In the genomic region with DNA sequence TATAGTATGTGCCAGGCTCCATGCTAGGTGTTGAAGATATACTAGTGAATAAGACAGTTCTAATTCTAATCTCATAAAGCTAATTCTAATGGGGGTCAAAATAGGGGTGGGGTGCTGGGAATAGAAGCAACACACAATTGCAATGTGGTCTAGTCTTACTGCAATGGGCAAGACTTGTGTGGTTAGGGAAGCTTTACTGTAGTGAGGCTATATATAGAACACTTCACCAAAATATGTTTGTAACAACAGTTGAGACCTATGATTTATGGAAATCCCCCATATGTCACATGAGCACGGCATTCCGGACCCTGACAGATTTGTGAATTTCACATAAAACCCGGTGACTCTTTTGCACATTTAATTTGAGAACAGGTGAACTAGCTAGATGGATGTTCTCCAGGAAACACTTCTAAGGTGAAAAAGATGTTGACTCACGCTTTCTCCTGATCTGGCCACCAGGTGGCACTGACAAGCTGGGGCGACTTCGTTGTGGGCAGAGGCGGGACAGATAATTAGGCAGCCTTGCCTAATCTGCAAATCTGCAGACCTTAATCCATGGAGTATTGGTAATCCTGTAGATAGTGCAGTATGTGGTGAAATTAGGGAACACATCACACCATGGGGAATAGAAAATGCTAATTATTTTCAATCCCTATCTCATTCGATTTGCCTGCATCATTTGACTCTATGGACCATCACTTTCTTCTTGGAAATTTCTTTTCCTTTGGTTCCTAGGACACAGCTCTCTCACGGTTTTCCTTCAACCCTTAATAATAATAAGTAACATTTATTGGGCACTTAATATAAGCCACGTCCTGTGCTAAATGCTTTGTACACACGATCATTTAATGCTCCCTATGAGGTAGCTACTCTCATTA, we compare ENCODE assay signal across 8 cellular contexts. TPM values are rescaled to one million over a fixed set of nuclear protein-coding genes. Genes with fewer than 3 reads are reported as not detected.
DNase-seq lines count a peak whose midpoint lies in the region; TF ChIP-seq lines count a peak whose summit lies in the region.

No MANE protein-coding gene starts in this region.

- H3K4me1 ChIP-seq in uterus: no peaks in the 10 kb centered on the region

- H3K9me3 ChIP-seq in uterus: no peaks in the 10 kb centered on the region

- peak; percentile 62 to 63 for DNase-seq in NCI-H2081 (lab: John Stamatoyannopoulos, UW)
- no peak for DNase-seq in NCI-H2081 treated with DMSO at 0.1 percent for 48 hours (lab: John Stamatoyannopoulos, UW)
- peak; percentile 55 for DNase-seq in KG1 (lab: John Stamatoyannopoulos, UW)
- DNase-seq in SHP77 (lab: John Stamatoyannopoulos, UW): peak; percentile 42 to 48
- DNase-seq in activated T-helper 9 cell treated with anti-CD3 and anti-CD28 coated beads, Interleukin-2, amount 50 U/mL, for 16 hours (ENCODE audit: low read depth): peak; percentile 61
- DNase-seq in globus pallidus (ENCODE audit: low spot score): peak; percentile 40
- peak; percentile 89 for DNase-seq in posterior vena cava (ENCODE audit: low spot score)
- DNase-seq in uterus: peak; percentile 61 to 72

- H3K36me3 ChIP-seq in uterus: no peaks in the 10 kb centered on the region

- no peaks in the 10 kb centered on the region for H3K27me3 ChIP-seq in uterus

- peak; percentile 75 to 82 (median 78) for TF ChIP-seq CTCF in uterus (IDR thresholded peaks at IDR 0.05)

- H3K4me3 ChIP-seq in uterus: no peak overlapping the region

- no peak for TF ChIP-seq POLR2A in uterus (IDR thresholded peaks at IDR 0.05)

- no peak overlapping the region for H3K27ac ChIP-seq in uterus

- intact Hi-C loops in posterior vena cava (cut with DNase I): loop anchor here (5.0 kb wide), 1 partner anchor 167 kb away; no protein-coding TSS in a partner anchor
- intact Hi-C loops in uterus (cut with DNase I; ENCODE audit: low total_unique reads): loop anchor here (5.0 to 10.0 kb wide), 2 partner anchors 60 to 167 kb away; no protein-coding TSS in a partner anchor

RNA-seq across cellular contexts. Expression of a gene that starts 37.7 kb away (rescaled TPM):
- total RNA-seq in posterior vena cava (10 to 100 TPM in 1 of 2 donors, 1 to 10 TPM in 1; 9.3 to 13.5 TPM), uterus (10 to 100 TPM; 12.3 to 22.1 (median 16.3) TPM)
